In the genomic region with DNA sequence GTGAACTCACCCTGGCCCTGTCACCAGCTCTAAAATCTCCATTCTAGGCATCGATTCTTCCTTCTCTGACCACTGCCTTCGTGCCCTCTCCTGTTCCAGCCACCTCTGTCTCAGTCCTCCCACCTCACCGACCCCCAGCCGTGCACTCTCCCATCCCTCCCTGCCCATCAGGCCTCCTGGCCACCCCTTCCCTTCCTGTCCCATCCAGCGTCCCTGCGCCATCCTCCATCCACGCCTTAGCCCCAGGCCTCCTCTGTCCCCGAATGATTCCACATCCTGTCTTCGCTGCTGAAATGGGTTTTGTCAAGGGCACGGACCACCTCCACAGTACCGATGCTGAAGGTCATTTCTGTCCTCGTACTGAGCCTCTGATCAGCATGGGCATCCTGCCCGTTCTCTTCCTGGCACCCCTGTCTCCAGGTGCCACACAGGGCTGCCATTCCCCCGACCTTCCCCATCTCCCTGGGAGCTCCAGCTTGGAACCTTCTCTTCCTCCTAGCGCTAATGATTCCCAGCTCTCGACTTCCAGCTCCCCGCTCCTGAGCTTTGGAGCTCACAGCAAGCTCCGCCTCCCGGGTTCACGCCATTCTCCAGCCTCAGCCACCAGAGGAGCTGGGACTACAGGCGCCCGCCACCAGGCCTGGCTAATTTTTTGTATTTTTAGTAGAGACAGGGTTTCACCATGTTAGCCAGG, we compare ENCODE assay signal across 8 cellular contexts. TPM values are rescaled to one million over a fixed set of nuclear protein-coding genes. Genes with fewer than 3 reads are reported as not detected.
A peak's percentile ranks its signal among the peaks of the same experiment; 100 is the strongest.
DNase-seq lines count a peak whose midpoint lies in the region; ATAC-seq and TF ChIP-seq lines count a peak whose summit lies in the region.

No MANE protein-coding gene starts in this region.

- H3K4me3 Mint-ChIP-seq in activated T-cell treated with anti-CD3 and anti-CD28 coated beads, Interleukin-2, amount 50 U/mL, for 24 hours: peak overlapping the region; percentile 31
- H3K4me3 Mint-ChIP-seq in activated T-helper 17 cell treated with anti-CD3 and anti-CD28 coated beads, Interleukin-2, amount 50 U/mL, for 72 hours: peak overlapping the region; percentile 31
- H3K4me3 Mint-ChIP-seq in memory B cell: peak overlapping the region; percentile 27

- H3K4me1 ChIP-seq in tibial artery (peaks cover 0 to 32% (median 21%) of the 10 kb centered on the region in 4 donors), left lung (peaks cover 17 to 28% of the 10 kb centered on the region in 2 donors)

- H3K27ac Mint-ChIP-seq in activated T-cell treated with anti-CD3 and anti-CD28 coated beads, Interleukin-2, amount 50 U/mL, for 24 hours: peak overlapping the region; percentile 79
- H3K27ac Mint-ChIP-seq in activated T-helper 17 cell treated with anti-CD3 and anti-CD28 coated beads, Interleukin-2, amount 50 U/mL, for 72 hours: peak overlapping the region; percentile 79
- H3K27ac Mint-ChIP-seq in memory B cell: peak overlapping the region; percentile 24

- TF ChIP-seq CTCF in tibial artery (IDR thresholded peaks at IDR 0.05): no peak
- TF ChIP-seq CTCF in left lung (IDR thresholded peaks at IDR 0.05): no peak

- H3K27me3 Mint-ChIP-seq in activated T-cell treated with anti-CD3 and anti-CD28 coated beads, Interleukin-2, amount 50 U/mL, for 24 hours: no peaks in the 10 kb centered on the region
- H3K27me3 Mint-ChIP-seq in activated T-helper 17 cell treated with anti-CD3 and anti-CD28 coated beads, Interleukin-2, amount 50 U/mL, for 72 hours: no peaks in the 10 kb centered on the region
- H3K27me3 Mint-ChIP-seq in memory B cell: no peaks in the 10 kb centered on the region

- intact Hi-C loops in tibial artery (cut with DNase I; ENCODE audit: low total_unique reads): loop anchor here (5.0 kb wide), 1 partner anchor 132 kb away; no protein-coding TSS in a partner anchor
- intact Hi-C loops in left lung (cut with DNase I): loop anchor here in 1 of 2 donors (10.0 kb wide), 1 partner anchor 119 kb away; a partner anchor contains a TSS

- no peak for ATAC-seq in activated T-helper 17 cell treated with anti-CD3 and anti-CD28 coated beads, Interleukin-2, amount 50 U/mL, for 72 hours (replicated peaks)
- no peak for ATAC-seq in memory B cell (ENCODE audit: low read depth)
- no peak for ATAC-seq in left lung

- H3K4me1 Mint-ChIP-seq in activated T-cell treated with anti-CD3 and anti-CD28 coated beads, Interleukin-2, amount 50 U/mL, for 24 hours (ENCODE audit: low read depth): peaks cover 36% of the 10 kb centered on the region
- H3K4me1 Mint-ChIP-seq in activated T-helper 17 cell treated with anti-CD3 and anti-CD28 coated beads, Interleukin-2, amount 50 U/mL, for 72 hours: peaks cover 18% of the 10 kb centered on the region
- H3K4me1 Mint-ChIP-seq in memory B cell: peaks cover 23% of the 10 kb centered on the region

- no peaks in the 10 kb centered on the region for H3K27me3 ChIP-seq in tibial artery
- H3K27me3 ChIP-seq in left lung: no peaks in the 10 kb centered on the region

- H3K4me3 ChIP-seq in tibial artery (no peak overlapping the region), left lung (no peak overlapping the region)

- DNase-seq in activated T-cell treated with anti-CD3 and anti-CD28 coated beads, Interleukin-2, amount 50 U/mL, for 24 hours: no peak
- DNase-seq in activated T-cell treated with anti-CD3 and anti-CD28 coated beads for 4 hours (no peak), memory B cell (ENCODE audit: low spot score in 2 of 2) (no peak), tibial artery (no peak), NCI-H146 treated with DMSO at 0.1 percent for 48 hours (lab: John Stamatoyannopoulos, UW; ENCODE audit: unreplicated experiment) (no peak), left lung (no peak)
- DNase-seq in activated effector memory CD4-positive, alpha-beta T cell treated with Interleukin-2 at 50 U/mL for 16 hours: no peak

- H3K36me3 Mint-ChIP-seq in activated T-cell treated with anti-CD3 and anti-CD28 coated beads, Interleukin-2, amount 50 U/mL, for 24 hours (ENCODE audit: low read depth): peaks cover 74% of the 10 kb centered on the region
- peaks cover 31% of the 10 kb centered on the region for H3K36me3 Mint-ChIP-seq in activated T-helper 17 cell treated with anti-CD3 and anti-CD28 coated beads, Interleukin-2, amount 50 U/mL, for 72 hours (ENCODE audit: low read depth)
- peaks cover 5% of the 10 kb centered on the region for H3K36me3 Mint-ChIP-seq in memory B cell

- H3K9me3 ChIP-seq in tibial artery (no peaks in the 10 kb centered on the region), left lung (no peaks in the 10 kb centered on the region)

- H3K9me3 Mint-ChIP-seq in activated T-cell treated with anti-CD3 and anti-CD28 coated beads, Interleukin-2, amount 50 U/mL, for 24 hours: no peaks in the 10 kb centered on the region
- H3K9me3 Mint-ChIP-seq in activated T-helper 17 cell treated with anti-CD3 and anti-CD28 coated beads, Interleukin-2, amount 50 U/mL, for 72 hours: no peaks in the 10 kb centered on the region
- no peaks in the 10 kb centered on the region for H3K9me3 Mint-ChIP-seq in memory B cell

- peaks cover 4 to 52% (median 37%) of the 10 kb centered on the region in 3 donors for H3K36me3 ChIP-seq in tibial artery
- peaks cover 0 to 55% of the 10 kb centered on the region in 2 donors for H3K36me3 ChIP-seq in left lung

- H3K27ac ChIP-seq in tibial artery: peak overlapping the region; percentile 90 to 98
- no peak overlapping the region for H3K27ac ChIP-seq in left lung

RNA-seq across cellular contexts. Expression of gene TRIM65, which starts 2.6 kb away (rescaled TPM):
- 10 to 100 TPM; 20.3 to 33.9 TPM for total RNA-seq in activated T-helper 17 cell treated with anti-CD3 and anti-CD28 coated beads, Interleukin-2, amount 50 U/mL, for 72 hours
- 10 to 100 TPM; 26.3 to 35.1 TPM for total RNA-seq in left lung

RNA-seq across cellular contexts. Expression of gene MRPL38, which starts 10.5 kb away (rescaled TPM):
- total RNA-seq in activated T-helper 17 cell treated with anti-CD3 and anti-CD28 coated beads, Interleukin-2, amount 50 U/mL, for 72 hours: 100 to 1,000 TPM in 1 of 2 donors, 10 to 100 TPM in 1; 74.2 to 113 TPM
- 10 to 100 TPM; 80.5 to 81.8 TPM for total RNA-seq in left lung

RNA-seq across cellular contexts. Expression of gene TRIM47, which starts 15.8 kb away (rescaled TPM):
- total RNA-seq in activated T-helper 17 cell treated with anti-CD3 and anti-CD28 coated beads, Interleukin-2, amount 50 U/mL, for 72 hours: 10 to 100 TPM; 11.0 to 32.4 TPM
- total RNA-seq in left lung: 10 to 100 TPM; 43.0 to 63.8 TPM

RNA-seq across cellular contexts. Expression of gene WBP2, which starts 39.1 kb away (rescaled TPM):
- total RNA-seq in activated T-helper 17 cell treated with anti-CD3 and anti-CD28 coated beads, Interleukin-2, amount 50 U/mL, for 72 hours: 100 to 1,000 TPM in 1 of 2 donors, 10 to 100 TPM in 1; 67.4 to 127 TPM
- 100 to 1,000 TPM; 119 to 132 TPM for total RNA-seq in left lung

RNA-seq across cellular contexts. Expression of gene FBF1, which starts 46.6 kb away (rescaled TPM):
- 10 to 100 TPM in 1 of 2 donors, 1 to 10 TPM in 1; 9.2 to 10.6 TPM for total RNA-seq in activated T-helper 17 cell treated with anti-CD3 and anti-CD28 coated beads, Interleukin-2, amount 50 U/mL, for 72 hours
- 10 to 100 TPM; 12.1 to 13.1 TPM for total RNA-seq in left lung

Comparison
In these comparisons a context has a peak if more than half of its experiments do, and no peak if none do; other contexts are left out.
1. H3K27ac Mint-ChIP-seq: peak in every context shown above with its lines; median percentile 79 in activated T-cell treated with anti-CD3 and anti-CD28 coated beads, Interleukin-2, amount 50 U/mL, for 24 hours; 79 in activated T-helper 17 cell treated with anti-CD3 and anti-CD28 coated beads, Interleukin-2, amount 50 U/mL, for 72 hours; 24 in memory B cell.
2. H3K27ac ChIP-seq: peak in tibial artery (2 of 2); none in left lung (0 of 2).
3. Peak in every context shown above with its lines, with median percentiles within 50 percentile points of each other: H3K4me3 Mint-ChIP-seq.